ENCODE assay signal across 8 cellular contexts in genomic region chr19:12952488-12953455, GRCh38. TPM values are rescaled to one million over a fixed set of nuclear protein-coding genes. Genes with fewer than 3 reads are reported as not detected.
DNase-seq lines count a peak whose midpoint lies in the region; ATAC-seq and TF ChIP-seq lines count a peak whose summit lies in the region.

No MANE protein-coding gene starts in this region.

- H3K4me3 Mint-ChIP-seq in chondrocyte (ENCODE audit: unreplicated experiment) = peak overlapping the region; percentile 51

- peaks cover 23% of the 10 kb centered on the region for H3K36me3 Mint-ChIP-seq in chondrocyte (ENCODE audit: low read depth)

- DNase-seq in D341Med (ENCODE audit: low spot score) (peak; percentile 85), NCI-H2171 treated with DMSO at 0.1 percent for 48 hours (lab: John Stamatoyannopoulos, UW) (peak; percentile 88), chondrocyte (ENCODE audit: low spot score) (no peak), myocyte (ENCODE audit: low read depth) (peak; percentile 88), activated T-cell treated with anti-CD3 and anti-CD28 coated beads for 4 hours (no peak), NCI-H748 treated with DMSO at 0.1 percent for 48 hours (lab: John Stamatoyannopoulos, UW) (no peak), SKM-1 (lab: John Stamatoyannopoulos, UW; ENCODE audit: unreplicated experiment) (no peak)

- no peak for ATAC-seq in HG03159 (IDR thresholded peaks at IDR 0.05; ENCODE audit: unreplicated experiment)

- no peaks in the 10 kb centered on the region for H3K9me3 Mint-ChIP-seq in chondrocyte (ENCODE audit: low read depth)

- H3K27me3 Mint-ChIP-seq in chondrocyte (ENCODE audit: low read depth) = no peaks in the 10 kb centered on the region

- H3K27ac Mint-ChIP-seq in chondrocyte (ENCODE audit: unreplicated experiment) = peak overlapping the region; percentile 99

- peaks cover 68% of the 10 kb centered on the region for H3K4me1 Mint-ChIP-seq in chondrocyte (ENCODE audit: low read depth)

- no peak for TF ChIP-seq CTCF in chondrocyte (IDR thresholded peaks at IDR 0.05)

RNA-seq across cellular contexts. Expression of gene GADD45GIP1, which starts 4.3 kb away (rescaled TPM):
- 28.8 to 31.3 TPM (median 29.1 TPM) in 3 replicates for total RNA-seq in chondrocyte
- 44.6 and 58.1 TPM in 2 replicates for total RNA-seq in myocyte
- 52.4 TPM for polyA plus RNA-seq in myocyte (2012)

RNA-seq across cellular contexts. Expression of gene RAD23A, which starts 7.1 kb away (rescaled TPM):
- total RNA-seq in chondrocyte (71.6 to 94.9 TPM (median 72.4 TPM) in 3 replicates), myocyte (199 and 236 TPM in 2 replicates)
- 170 TPM for polyA plus RNA-seq in myocyte (2012)

RNA-seq across cellular contexts. Expression of gene CALR, which starts 14.4 kb away (rescaled TPM):
- 1,165 to 1,556 TPM (median 1,179 TPM) in 3 replicates for total RNA-seq in chondrocyte
- total RNA-seq in myocyte = 890 and 1,463 TPM in 2 replicates
- 1,262 TPM for polyA plus RNA-seq in myocyte (2012)

RNA-seq across cellular contexts. Expression of gene DAND5, which starts 16.6 kb away (rescaled TPM):
- 0.36 to 0.57 TPM (median 0.41 TPM) in 3 replicates for total RNA-seq in chondrocyte
- not detected in 2 replicates for total RNA-seq in myocyte
- not detected for polyA plus RNA-seq in myocyte (2012)

RNA-seq across cellular contexts. Expression of gene FARSA, which starts 19.3 kb away (rescaled TPM):
- total RNA-seq in chondrocyte (46.4 to 53.3 TPM (median 47.4 TPM) in 3 replicates), myocyte (47.8 and 55.7 TPM in 2 replicates)
- polyA plus RNA-seq in myocyte (2012) = 69.3 TPM

Comparison
In these comparisons a context has a peak if more than half of its experiments do, and no peak if none do; other contexts are left out.
1. DNase-seq: peak in D341Med (single experiment), NCI-H2171 treated with DMSO at 0.1 percent for 48 hours (single experiment) and myocyte (single experiment); none in chondrocyte (single experiment), activated T-cell treated with anti-CD3 and anti-CD28 coated beads for 4 hours (single experiment), NCI-H748 treated with DMSO at 0.1 percent for 48 hours (single experiment) and SKM-1 (single experiment).